ENCODE assay signal across 11 cellular contexts in genomic region chr5:26143259-26143658, GRCh38.
"Had no signal": no experiment of that assay in that cellular context is flagged by ENCODE, and none has a peak within 500 bp of the region (broad histone marks: within the 10 kb centered on the region; RNA-seq: fewer than 3 reads in every experiment).

No MANE protein-coding gene starts in this region.

- H3K36me3 ChIP-seq: HAP-1 had no signal

- ATAC-seq: GM23338, HCT116 had no signal

- FAIRE-seq: H1, H54 had no signal

- H2AFZ ChIP-seq: GM23248, GM23338 had no signal

- H3K9me3 ChIP-seq: HAP-1 had no signal

- H3K9ac ChIP-seq: GM23248 had no signal

- DNase-seq: GM23248, GOT3, H7, H9, HCEC 1CT, HFFc6 had no signal

- H3K4me3 ChIP-seq: GM23248, GM23338, HAP-1 had no signal

- H3K4me2 ChIP-seq: GM23338 had no signal

- H3K27ac ChIP-seq: GM23248 had no signal

- H3K4me1 ChIP-seq: HAP-1 had no signal
